1 cellular context compared by ENCODE assay signal in the genomic region with DNA sequence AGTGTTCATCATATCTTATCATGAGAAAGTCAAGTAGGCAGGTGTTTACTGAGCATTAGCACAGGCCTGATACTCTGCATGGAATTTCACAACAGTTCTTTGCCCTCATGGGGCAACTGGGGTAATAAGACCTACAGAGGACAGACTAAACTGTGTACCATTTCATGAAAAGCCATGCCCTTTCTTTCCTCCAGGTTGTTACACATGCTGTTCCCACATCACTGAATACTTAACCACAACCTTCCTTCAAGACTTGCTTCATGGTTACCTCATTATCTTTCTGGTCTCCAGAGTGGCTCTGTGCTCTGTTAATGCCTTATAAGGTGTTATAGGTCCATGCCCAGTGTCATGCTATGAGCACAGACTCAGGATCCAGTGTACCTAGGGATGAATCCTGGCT.
TF ChIP-seq lines count a peak whose summit lies in the region.

No MANE protein-coding gene starts in this region.

TF ChIP-seq in K562, 482 proteins besides CTCF, POLR2A, EP300 and RAD21 (continued from another document):
- 0 out of 2 replicates have a peak, but pooled peaks have one; percentile 38 for TF ChIP-seq CEBPG (CRISPR knock-in tag; IDR thresholded peaks at IDR 0.05)
- peak; percentile 48 to 67; a peak in 3 of 4 replicates for TF ChIP-seq CEBPG (tag; conservative IDR thresholded peaks at IDR 0.05 in 1 of 2, IDR thresholded peaks at IDR 0.05 in 1 of 2)
- no peak for TF ChIP-seq ZC3H8 (IDR thresholded peaks at IDR 0.05)
- no peak for TF ChIP-seq C11orf30 (IDR thresholded peaks at IDR 0.05; ENCODE audit: low read depth)
- no peak for TF ChIP-seq RBM34 (IDR thresholded peaks at IDR 0.05; ENCODE audit: borderline replicate concordance, insufficient read depth, low read length)
- TF ChIP-seq SMAD2 (IDR thresholded peaks at IDR 0.05; ENCODE audit: low read depth, low read length) = no peak
- no peak for TF ChIP-seq E2F1 (CRISPR knock-in tag; IDR thresholded peaks at IDR 0.05)
- no peak for TF ChIP-seq PTBP1 (IDR thresholded peaks at IDR 0.05; ENCODE audit: low read depth, low read length)
- TF ChIP-seq SRF (CRISPR knock-in tag; IDR thresholded peaks at IDR 0.05) = peak; percentile 68 to 94; a peak in 3 of 4 replicates
- TF ChIP-seq HOXB6 (CRISPR knock-in tag; IDR thresholded peaks at IDR 0.05; ENCODE audit: borderline replicate concordance) = no peak
- 0 out of 4 replicates have a peak, but pooled peaks of 1 of the 2 experiments have one; percentile 27 for TF ChIP-seq ZNF639 (CRISPR knock-in tag; conservative IDR thresholded peaks at IDR 0.05 in 1 of 2, IDR thresholded peaks at IDR 0.05 in 1 of 2)
- TF ChIP-seq GTF3C2 (IDR thresholded peaks at IDR 0.05; ENCODE audit: borderline replicate concordance, extremely low read depth, insufficient read length) = no peak
- TF ChIP-seq ZNF316 (IDR thresholded peaks at IDR 0.05) = no peak
- TF ChIP-seq ZNF707 (CRISPR knock-in tag; conservative IDR thresholded peaks at IDR 0.05) = no peak
- no peak for TF ChIP-seq CHD2 (IDR thresholded peaks at IDR 0.05; ENCODE audit: low read depth, low read length)
- TF ChIP-seq POLR2H (tag; IDR thresholded peaks at IDR 0.05; ENCODE audit: low read depth) = no peak
- TF ChIP-seq ZNF23 (CRISPR knock-in tag; IDR thresholded peaks at IDR 0.05) = no peak
- no peak for TF ChIP-seq LARP7 (IDR thresholded peaks at IDR 0.05)
- no peak for TF ChIP-seq TCF7L2 (IDR thresholded peaks at IDR 0.05; ENCODE audit: low read depth, low read length)
- TF ChIP-seq FOXK2 (conservative IDR thresholded peaks at IDR 0.05 in 1 of 2, IDR thresholded peaks at IDR 0.05 in 1 of 2; ENCODE audit: low read depth in 2 of 2) = no peak
- no peak for TF ChIP-seq TCF15 (CRISPR knock-in tag; IDR thresholded peaks at IDR 0.05)
- TF ChIP-seq, protein P1, sequence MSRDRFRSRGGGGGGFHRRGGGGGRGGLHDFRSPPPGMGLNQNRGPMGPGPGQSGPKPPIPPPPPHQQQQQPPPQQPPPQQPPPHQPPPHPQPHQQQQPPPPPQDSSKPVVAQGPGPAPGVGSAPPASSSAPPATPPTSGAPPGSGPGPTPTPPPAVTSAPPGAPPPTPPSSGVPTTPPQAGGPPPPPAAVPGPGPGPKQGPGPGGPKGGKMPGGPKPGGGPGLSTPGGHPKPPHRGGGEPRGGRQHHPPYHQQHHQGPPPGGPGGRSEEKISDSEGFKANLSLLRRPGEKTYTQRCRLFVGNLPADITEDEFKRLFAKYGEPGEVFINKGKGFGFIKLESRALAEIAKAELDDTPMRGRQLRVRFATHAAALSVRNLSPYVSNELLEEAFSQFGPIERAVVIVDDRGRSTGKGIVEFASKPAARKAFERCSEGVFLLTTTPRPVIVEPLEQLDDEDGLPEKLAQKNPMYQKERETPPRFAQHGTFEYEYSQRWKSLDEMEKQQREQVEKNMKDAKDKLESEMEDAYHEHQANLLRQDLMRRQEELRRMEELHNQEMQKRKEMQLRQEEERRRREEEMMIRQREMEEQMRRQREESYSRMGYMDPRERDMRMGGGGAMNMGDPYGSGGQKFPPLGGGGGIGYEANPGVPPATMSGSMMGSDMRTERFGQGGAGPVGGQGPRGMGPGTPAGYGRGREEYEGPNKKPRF (IDR thresholded peaks at IDR 0.05; ENCODE audit: low read depth, low read length) = no peak
- no peak for TF ChIP-seq POLR2AphosphoS5 (IDR thresholded peaks at IDR 0.05; ENCODE audit: control insufficient read depth, insufficient read depth, low read depth, low read length)
- no peak for TF ChIP-seq ZNF143 (CRISPR knock-in tag; IDR thresholded peaks at IDR 0.05)
- no peak for TF ChIP-seq HMG20B (CRISPR knock-in tag; IDR thresholded peaks at IDR 0.05)
